ENCODE assay signal across 24 cellular contexts in genomic region chr5:72996632-72997031, GRCh38. TPM values are rescaled to one million over a fixed set of nuclear protein-coding genes. Genes with fewer than 3 reads are reported as not detected.
A peak's percentile ranks its signal among the peaks of the same experiment; 100 is the strongest.
DNase-seq lines count a peak whose midpoint lies in the region; ATAC-seq, FAIRE-seq and TF ChIP-seq lines count a peak whose summit lies in the region.
"Had no signal": no experiment of that assay in that cellular context is flagged by ENCODE, and none has a peak within 500 bp of the region (broad histone marks: within the 10 kb centered on the region; RNA-seq: fewer than 3 reads in every experiment).

No MANE protein-coding gene starts in this region.

- peak in 1 of 2 donors; percentile 24 for ATAC-seq in natural killer cell treated with Interleukin-12 subunit alpha and Interleukin-12 subunit beta and Interleukin-15 and Interleukin-18, amount 100 ng/mL, for 72 hours
- ATAC-seq in natural killer cell (no peak), GM23338 (peak; percentile 28; the same call in 1 of the 3 replicates), K562 (no peak)

- H2AFZ ChIP-seq in GM23338 (no peak overlapping the region), K562 (ENCODE audit: low read depth, low read length) (no peak overlapping the region)

- H3K4me1 Mint-ChIP-seq in natural killer cell treated with Interleukin-12 subunit alpha and Interleukin-12 subunit beta and Interleukin-15 and Interleukin-18, amount 100 ng/mL, for 72 hours (ENCODE audit: low read depth in 2 of 2), result no peaks in the 10 kb centered on the region
- no peaks in the 10 kb centered on the region for H3K4me1 Mint-ChIP-seq in natural killer cell
- H3K4me1 Mint-ChIP-seq in GM23338, result no peaks in the 10 kb centered on the region
- H3K4me1 Mint-ChIP-seq in MCF 10A (ENCODE audit: insufficient read depth, unreplicated experiment), result no peaks in the 10 kb centered on the region
- H3K4me1 Mint-ChIP-seq: CD14-positive monocyte; CD4-positive, alpha-beta memory T cell; CD4-positive, CD25-positive, alpha-beta regulatory T cell; CD8-positive, alpha-beta memory T cell had no signal

- no peak overlapping the region for H3K4me3 Mint-ChIP-seq in natural killer cell treated with Interleukin-12 subunit alpha and Interleukin-12 subunit beta and Interleukin-15 and Interleukin-18, amount 100 ng/mL, for 72 hours
- no peak overlapping the region for H3K4me3 Mint-ChIP-seq in natural killer cell
- H3K4me3 Mint-ChIP-seq in GM23338, result no peak overlapping the region
- H3K4me3 Mint-ChIP-seq in MCF 10A (ENCODE audit: unreplicated experiment), result no peak overlapping the region
- H3K4me3 Mint-ChIP-seq: CD14-positive monocyte; CD4-positive, alpha-beta memory T cell; CD4-positive, CD25-positive, alpha-beta regulatory T cell; CD8-positive, alpha-beta memory T cell had no signal

- no peaks in the 10 kb centered on the region for H3K9me1 ChIP-seq in K562 (ENCODE audit: control insufficient read depth, insufficient read depth, low read length)

- intact Hi-C loops in natural killer cell (cut with micrococcal nuclease) (no loop called here), K562 (cut with micrococcal nuclease) (no loop called here), MCF 10A (cut with micrococcal nuclease) (no loop called here)

- no peaks in the 10 kb centered on the region for H3F3A ChIP-seq in GM23338 (replicated peaks; ENCODE audit: low read depth)

- H3K9me2 ChIP-seq in GM23338 (ENCODE audit: insufficient read depth), result no peaks in the 10 kb centered on the region

- H3K4me2 ChIP-seq in GM23338 (no peak overlapping the region), K562 (ENCODE audit: insufficient read depth, low read length) (no peak overlapping the region)
- H3K4me2 ChIP-seq: BLaER1 had no signal

- H3K4me1 ChIP-seq in GM23338 (ENCODE audit: insufficient read depth) (no peaks in the 10 kb centered on the region), K562 (replicated peaks in 1 of 2; ENCODE audit: control insufficient read depth in 2 of 2, insufficient read depth in 2 of 2, low read length in 2 of 2) (no peaks in the 10 kb centered on the region)
- H3K4me1 ChIP-seq: BE2C had no signal

- no peaks in the 10 kb centered on the region for H3K9me3 Mint-ChIP-seq in natural killer cell treated with Interleukin-12 subunit alpha and Interleukin-12 subunit beta and Interleukin-15 and Interleukin-18, amount 100 ng/mL, for 72 hours
- H3K9me3 Mint-ChIP-seq in natural killer cell, result peaks cover 0 to 2% of the 10 kb centered on the region in 2 donors
- peaks cover 3% of the 10 kb centered on the region; the same call in 1 of the 3 replicates for H3K9me3 Mint-ChIP-seq in GM23338
- H3K9me3 Mint-ChIP-seq in MCF 10A (ENCODE audit: unreplicated experiment), result no peaks in the 10 kb centered on the region

- no peak for TF ChIP-seq EP300 in K562 (IDR thresholded peaks at IDR 0.05; ENCODE audit: low read length)

- no peak overlapping the region for H3K9ac ChIP-seq in K562 (ENCODE audit: insufficient read depth in 1 of 2, low read depth in 2 of 2, low read length in 2 of 2)
- H3K9ac ChIP-seq: BLaER1 had no signal

- H4K20me1 ChIP-seq in GM23338 (replicated peaks; ENCODE audit: insufficient read depth) (no peaks in the 10 kb centered on the region), K562 (replicated peaks; ENCODE audit: control insufficient read depth, insufficient read depth, low read length) (no peaks in the 10 kb centered on the region)
- H4K20me1 ChIP-seq: BLaER1 had no signal

- CTCF ChIA-PET in K562 (lab: Yijun Ruan, JAX; ENCODE audit: low intra/inter-chr PET ratio) (no interaction called here), MCF 10A (lab: Yijun Ruan, JAX) (interaction anchor here (0.6 kb wide), 1 partner anchor 11 kb away, joined by 3 read pairs; no protein-coding TSS in a partner anchor)

- no peak for TF ChIP-seq RAD21 in K562 (CRISPR knock-in tag; conservative IDR thresholded peaks at IDR 0.05 in 1 of 2, IDR thresholded peaks at IDR 0.05 in 1 of 2)

- DNase-seq in natural killer cell treated with Interleukin-12 subunit alpha and Interleukin-12 subunit beta and Interleukin-15 and Interleukin-18, amount 100 ng/mL, for 72 hours (ENCODE audit: low spot score), result peak; percentile 59
- no peak for DNase-seq in natural killer cell
- no peak for DNase-seq in GM23338 (ENCODE audit: low spot score)
- no peak for DNase-seq in K562 (ENCODE audit: extremely low read depth in 1 of 4, low spot score in 3 of 4)
- no peak for DNase-seq in activated CD8-positive, alpha-beta memory T cell treated with anti-CD3 and anti-CD28 coated beads, Interleukin-2, amount 50 U/mL, for 4 hours
- no peak for DNase-seq in MCF 10A (ENCODE audit: unreplicated experiment)
- no peak for DNase-seq in anterior cingulate cortex (lab: John Stamatoyannopoulos, UW)
- DNase-seq: 8988T; ACHN; BE2C; C1 segment of cervical spinal cord; CD4-positive, alpha-beta memory T cell; CD4-positive, CD25-positive, alpha-beta regulatory T cell; CD8-positive, alpha-beta memory T cell; COR-L47; DMS79 treated with DMSO at 0.1 percent for 48 hours; GF-D8 had no signal

- H3K79me2 ChIP-seq in GM23338 (replicated peaks; ENCODE audit: insufficient read depth) (no peaks in the 10 kb centered on the region), K562 (ENCODE audit: control insufficient read depth, insufficient read depth, low read length) (no peaks in the 10 kb centered on the region)

- peaks cover 24% of the 10 kb centered on the region for H3K36me3 Mint-ChIP-seq in natural killer cell treated with Interleukin-12 subunit alpha and Interleukin-12 subunit beta and Interleukin-15 and Interleukin-18, amount 100 ng/mL, for 72 hours
- H3K36me3 Mint-ChIP-seq in natural killer cell, result peaks cover 20% of the 10 kb centered on the region
- peaks cover 19% of the 10 kb centered on the region; the same call in 2 of the 3 replicates for H3K36me3 Mint-ChIP-seq in GM23338 (ENCODE audit: low read depth)
- peaks cover 41% of the 10 kb centered on the region for H3K36me3 Mint-ChIP-seq in MCF 10A (ENCODE audit: insufficient read depth, unreplicated experiment)

- H3K36me3 ChIP-seq in GM23338 (ENCODE audit: insufficient read depth), result peaks cover 6% of the 10 kb centered on the region; the same call in 1 of the 2 replicates
- peaks cover 12% of the 10 kb centered on the region; the same call in 2 of the 3 replicates for H3K36me3 ChIP-seq in K562 (ENCODE audit: control insufficient read depth, insufficient read depth, low read length)
- H3K36me3 ChIP-seq: BE2C had no signal

- TF ChIP-seq POLR2A in K562 (conservative IDR thresholded peaks at IDR 0.05), result no peak

- no peaks in the 10 kb centered on the region for H3K9me3 ChIP-seq in K562 (replicated peaks; ENCODE audit: control insufficient read depth, insufficient read depth, low read depth, low read length)
- H3K9me3 ChIP-seq: BE2C had no signal

- H3K27ac ChIP-seq in GM23338 (ENCODE audit: low read depth), result no peak overlapping the region
- H3K27ac ChIP-seq in K562 (ENCODE audit: extremely low read depth, low read depth, low read length), result no peak overlapping the region
- H3K27ac ChIP-seq: BLaER1 had no signal

- BruUV-seq in K562 (replicated peaks; lab: Mats Ljungman, UMichigan) (no TSS peak), MCF 10A (replicated peaks; lab: Mats Ljungman, UMichigan) (no TSS peak)

- FAIRE-seq in K562 (lab: Jason Lieb, UNC), result no peak
- FAIRE-seq: A204.1, D721Med, G401.6, GM12891, GM19239 had no signal

- no peak overlapping the region for H3K27ac Mint-ChIP-seq in natural killer cell treated with Interleukin-12 subunit alpha and Interleukin-12 subunit beta and Interleukin-15 and Interleukin-18, amount 100 ng/mL, for 72 hours
- H3K27ac Mint-ChIP-seq in natural killer cell (no peak overlapping the region), GM23338 (no peak overlapping the region), MCF 10A (ENCODE audit: low read depth, unreplicated experiment) (no peak overlapping the region)
- H3K27ac Mint-ChIP-seq: CD14-positive monocyte; CD4-positive, CD25-positive, alpha-beta regulatory T cell; CD8-positive, alpha-beta memory T cell had no signal

- H3K27me3 Mint-ChIP-seq in natural killer cell treated with Interleukin-12 subunit alpha and Interleukin-12 subunit beta and Interleukin-15 and Interleukin-18, amount 100 ng/mL, for 72 hours, result no peaks in the 10 kb centered on the region
- H3K27me3 Mint-ChIP-seq in natural killer cell (ENCODE audit: low read depth in 2 of 2) (no peaks in the 10 kb centered on the region), GM23338 (ENCODE audit: insufficient read depth, low read depth, poor library complexity) (peaks cover 2% of the 10 kb centered on the region), MCF 10A (ENCODE audit: insufficient read depth, unreplicated experiment) (no peaks in the 10 kb centered on the region)
- H3K27me3 Mint-ChIP-seq: CD8-positive, alpha-beta memory T cell had no signal

- TF ChIP-seq CTCF in natural killer cell (IDR thresholded peaks at IDR 0.05), result no peak
- TF ChIP-seq CTCF in GM23338 (conservative IDR thresholded peaks at IDR 0.05; ENCODE audit: low read depth in 2 of 2), result no peak
- no peak for TF ChIP-seq CTCF in K562 (IDR thresholded peaks at IDR 0.05 in 2 of 3, conservative IDR thresholded peaks at IDR 0.05 in 1 of 3; ENCODE audit: insufficient read depth in 2 of 3, low read depth in 1 of 3, low read length in 3 of 3)
- no peak for TF ChIP-seq CTCF in MCF 10A (IDR thresholded peaks at IDR 0.05; ENCODE audit: unreplicated experiment)

- 94% methylated on average over 19 of the region's 28 CpGs for WGBS in K562 (ENCODE audit: insufficient coverage, low coverage, missing lambda C conversion rate)

- H3K27me3 ChIP-seq in GM23338 (ENCODE audit: insufficient read depth), result no peaks in the 10 kb centered on the region
- no peaks in the 10 kb centered on the region for H3K27me3 ChIP-seq in K562 (ENCODE audit: control insufficient read depth in 2 of 2, insufficient read depth in 2 of 2, low read length in 2 of 2)
- H3K27me3 ChIP-seq: BE2C, BLaER1 had no signal

- POLR2A ChIA-PET in K562 (lab: Yijun Ruan, JAX), result interaction anchor here (1.0 to 1.1 kb wide), 2 partner anchors 9 to 12 kb away, joined by 3 read pairs; no protein-coding TSS in a partner anchor
- POLR2A ChIA-PET in MCF 10A (lab: Yijun Ruan, JAX), result interaction anchor here (0.5 to 1.4 kb wide), 3 partner anchors 9 to 40 kb away, joined by 3 to 4 read pairs (median 3); no protein-coding TSS in a partner anchor

- no peak overlapping the region for H3K4me3 ChIP-seq in GM23338
- no peak overlapping the region for H3K4me3 ChIP-seq in K562
- H3K4me3 ChIP-seq: BLaER1 had no signal

- in situ Hi-C loops in K562 (cut with MboI), result no loop called here

RNA-seq across cellular contexts. Expression of gene FCHO2, which starts 40.8 kb away (rescaled TPM):
- 1 to 10 TPM; 3.4 to 7.1 TPM for total RNA-seq in natural killer cell treated with Interleukin-12 subunit alpha and Interleukin-12 subunit beta and Interleukin-15 and Interleukin-18, amount 100 ng/mL, for 72 hours
- total RNA-seq in natural killer cell (10 to 100 TPM; 18.5 to 23.4 (median 22.7) TPM), K562 (2014; rRNA removed) (3.9 and 6.5 TPM in 2 replicates), K562 (2014; rRNA removed; fragmentation: Illumina TruSeq; extraction: Trizol) (9.1 and 11.0 TPM in 2 replicates), K562 (2015; rRNA removed; fragmentation: Illumina TruSeq; extraction: Trizol) (6.9 and 8.3 TPM in 2 replicates), K562 (2021) (12.2 and 12.4 TPM in 2 replicates), MCF 10A (2022) (16.9 and 26.3 TPM in 2 replicates)
- total RNA-seq in GM23338 (2014; rRNA removed; shearing (Covaris generic)), result 8.4 and 10.9 TPM in 2 replicates
- polyA plus RNA-seq in GM23338 (2016; fragmentation: Nextera tagmentation; extraction: Ambion mirVana) (6.4 and 10.1 TPM in 2 replicates), K562 (2011; rRNA removed) (12.2 and 13.4 TPM in 2 replicates), K562 (2014; fragmentation: Illumina TruSeq; extraction: Trizol) (6.5 and 9.6 TPM in 2 replicates), K562 (2014; fragmentation: Nextera tagmentation; extraction: Ambion mirVana) (1 to 10 TPM; 4.4 to 5.1 TPM), K562 (2014; rRNA removed) (5.4 and 5.5 TPM in 2 replicates)
- 11.0 and 47.8 TPM in 2 replicates for total RNA-seq in K562 (2011; cell fraction: chromatin; rRNA removed; ENCODE audit: low replicate concordance)
- total RNA-seq in K562 (2011; cell fraction: nucleolus; rRNA removed), result 3.8 and 7.4 TPM in 2 replicates
- 12.0 and 16.2 TPM in 2 replicates for total RNA-seq in K562 (2011; cell fraction: nucleoplasm; rRNA removed)
- polyA plus RNA-seq in K562 (2011; cell fraction: cytosol; rRNA removed), result 6.9 and 8.6 TPM in 2 replicates
- 30.3 and 31.1 TPM in 2 replicates for polyA plus RNA-seq in K562 (2011; cell fraction: nucleus; rRNA removed)
- polyA plus RNA-seq in K562 (2012), result 5.6 and 6.0 TPM in 2 replicates
- 19.8 and 25.5 TPM in 2 replicates for polyA minus RNA-seq in K562 (2011; rRNA and poly(A)+ RNA removed)
- polyA minus RNA-seq in K562 (2011; cell fraction: cytosol; rRNA and poly(A)+ RNA removed), result 11.5 and 15.2 TPM in 2 replicates
- polyA minus RNA-seq in K562 (2011; cell fraction: nucleus; rRNA and poly(A)+ RNA removed), result 12.1 and 17.8 TPM in 2 replicates
